ENCODE assay signal across 8 cellular contexts in the genomic region with DNA sequence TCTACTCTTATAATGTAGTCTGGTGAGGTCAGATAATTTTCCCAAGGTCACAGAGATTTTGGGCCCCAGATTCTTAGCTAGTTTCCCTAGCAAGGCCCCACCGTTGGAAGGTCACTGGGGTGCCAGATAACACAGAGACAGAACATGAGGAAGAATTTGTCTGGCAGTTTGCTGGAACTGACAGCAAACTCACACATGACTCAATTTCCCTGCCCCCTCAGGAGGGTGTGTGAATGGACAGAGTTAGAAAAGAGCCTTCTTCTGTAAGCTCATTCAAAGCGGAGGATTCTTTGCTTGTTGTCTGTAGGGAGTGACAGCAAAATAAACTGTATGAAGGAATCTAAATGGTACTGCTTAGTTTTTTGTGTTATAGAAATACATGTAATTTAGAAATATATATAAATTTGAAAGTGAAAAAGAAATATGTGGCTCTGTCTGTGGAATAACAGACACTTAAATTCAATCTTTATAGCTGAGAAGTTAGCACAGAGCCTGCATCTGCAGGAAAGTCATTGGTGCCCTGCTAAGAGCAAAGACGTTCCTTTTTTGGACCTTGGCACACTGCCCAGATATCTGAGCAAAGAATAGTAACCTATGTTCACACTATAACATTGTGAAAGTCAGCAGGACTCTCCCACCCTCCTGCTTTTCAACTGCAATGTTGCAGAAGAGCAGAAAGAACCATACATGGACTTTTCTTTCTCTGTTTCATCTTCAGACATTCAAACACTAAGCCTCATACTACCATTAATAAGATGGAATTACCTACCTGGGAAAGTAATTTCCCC. TPM values are rescaled to one million over a fixed set of nuclear protein-coding genes. Genes with fewer than 3 reads are reported as not detected.
DNase-seq lines count a peak whose midpoint lies in the region; ATAC-seq and TF ChIP-seq lines count a peak whose summit lies in the region.

No MANE protein-coding gene starts in this region.

- H3K27me3 ChIP-seq in right atrium auricular region (no peaks in the 10 kb centered on the region), transverse colon (no peaks in the 10 kb centered on the region)

- DNase-seq in stimulated activated CD4-positive, alpha-beta T cell treated with anti-CD3 and anti-CD28 coated beads, Interleukin-1b, Interleukin-23, amount 100 ng/mL, for 48 hours: peak; percentile 4
- no peak for DNase-seq in stimulated activated CD4-positive, alpha-beta T cell treated with anti-CD3 and anti-CD28 coated beads, Interleukin-4, amount 100 ng/mL, for 4 hours
- DNase-seq in SIG-M5 treated with dmso at 0.1 percent for 504 hours (lab: John Stamatoyannopoulos, UW; ENCODE audit: unreplicated experiment) (peak; percentile 91), right atrium auricular region (ENCODE audit: low spot score) (no peak), transverse colon (peak; percentile 29), NCI-H1436 treated with DMSO at 0.1 percent for 48 hours (lab: John Stamatoyannopoulos, UW) (no peak)
- DNase-seq in activated CD4-positive, CD25-positive, alpha-beta regulatory T cell (lab: John Stamatoyannopoulos, UW): no peak

- no peak for TF ChIP-seq POLR2A in transverse colon (IDR thresholded peaks at IDR 0.05)

- no peak for TF ChIP-seq EP300 in transverse colon (IDR thresholded peaks at IDR 0.05; ENCODE audit: low read depth)

- TF ChIP-seq CTCF in right atrium auricular region (IDR thresholded peaks at IDR 0.05): no peak
- no peak for TF ChIP-seq CTCF in transverse colon (IDR thresholded peaks at IDR 0.05)

- ATAC-seq in HG02763 (IDR thresholded peaks at IDR 0.05; ENCODE audit: unreplicated experiment): no peak

- peak overlapping the region; percentile 84 to 86 for H3K4me3 ChIP-seq in right atrium auricular region
- H3K4me3 ChIP-seq in transverse colon: no peak overlapping the region

- in situ Hi-C loops in transverse colon (cut with MboI; ENCODE audit: low pct_ligation_motif_present in 1 of 4, low pct_unique_long_range_greater_than_20kb in 1 of 4, low sequenced_read_pairs in 3 of 4): loop anchor here in 1 of 4 donors (25.0 kb wide), 1 partner anchor 271 kb away; no protein-coding TSS in a partner anchor

- WGBS in transverse colon (ENCODE audit: low coverage in 1 of 2), 2 donors: 50 to 71% methylated on average over 2 to 3 of the region's 3 CpGs

- H3K27ac ChIP-seq in right atrium auricular region (peak overlapping the region; percentile 89 to 97), transverse colon (peak overlapping the region; percentile 28 to 95 (median 91))

- intact Hi-C loops in transverse colon (cut with DNase I; ENCODE audit: low total_unique reads): loop anchor here (10.0 kb wide), 1 partner anchor 126 kb away; no protein-coding TSS in a partner anchor

- H3K36me3 ChIP-seq in right atrium auricular region (peaks cover 36% of the 10 kb centered on the region), transverse colon (no peaks in the 10 kb centered on the region)

- peaks cover 0 to 58% of the 10 kb centered on the region in 2 donors for H3K4me1 ChIP-seq in right atrium auricular region
- H3K4me1 ChIP-seq in transverse colon: peaks cover 9 to 40% (median 32%) of the 10 kb centered on the region in 4 donors

- H3K9me3 ChIP-seq in right atrium auricular region (no peaks in the 10 kb centered on the region), transverse colon (no peaks in the 10 kb centered on the region)

RNA-seq across cellular contexts. Expression of a gene that starts 2.1 kb away (rescaled TPM):
- 1,000 to 10,000 TPM in 1 of 2 donors, 100 to 1,000 TPM in 1; 837 to 1,569 TPM for total RNA-seq in right atrium auricular region
- 100 to 1,000 TPM in 3 of 4 donors, 10 to 100 TPM in 1; 55.5 to 179 (median 141) TPM for total RNA-seq in transverse colon

RNA-seq across cellular contexts. Expression of a gene that starts 2.5 kb away (rescaled TPM):
- total RNA-seq in right atrium auricular region: 10 to 100 TPM in 1 of 2 donors, 1 to 10 TPM in 1; 8.7 to 12.6 TPM
- 10 to 100 TPM in 2 of 4 donors, 1 to 10 TPM in 2; 2.6 to 15.5 (median 10.9) TPM for total RNA-seq in transverse colon

Comparison
In these comparisons a context has a peak if more than half of its experiments do, and no peak if none do; other contexts are left out.
1. DNase-seq: peak in stimulated activated CD4-positive, alpha-beta T cell treated with anti-CD3 and anti-CD28 coated beads, Interleukin-1b, Interleukin-23, amount 100 ng/mL, for 48 hours (single experiment), SIG-M5 treated with dmso at 0.1 percent for 504 hours (single experiment) and transverse colon (single experiment); none in stimulated activated CD4-positive, alpha-beta T cell treated with anti-CD3 and anti-CD28 coated beads, Interleukin-4, amount 100 ng/mL, for 4 hours (0 of 2), right atrium auricular region (single experiment), NCI-H1436 treated with DMSO at 0.1 percent for 48 hours (single experiment) and activated CD4-positive, CD25-positive, alpha-beta regulatory T cell (0 of 4).
2. H3K4me3 ChIP-seq: peak in right atrium auricular region (2 of 2); none in transverse colon (0 of 4).
3. RNA of a gene that starts 2.1 kb away (total RNA-seq): 837 to 1,569 TPM in right atrium auricular region; 55.5 to 179 TPM in transverse colon; every median in the first group is over 4 times any median in the second.